Comparison of ENCODE assay signal across 1 cellular context in the genomic region with DNA sequence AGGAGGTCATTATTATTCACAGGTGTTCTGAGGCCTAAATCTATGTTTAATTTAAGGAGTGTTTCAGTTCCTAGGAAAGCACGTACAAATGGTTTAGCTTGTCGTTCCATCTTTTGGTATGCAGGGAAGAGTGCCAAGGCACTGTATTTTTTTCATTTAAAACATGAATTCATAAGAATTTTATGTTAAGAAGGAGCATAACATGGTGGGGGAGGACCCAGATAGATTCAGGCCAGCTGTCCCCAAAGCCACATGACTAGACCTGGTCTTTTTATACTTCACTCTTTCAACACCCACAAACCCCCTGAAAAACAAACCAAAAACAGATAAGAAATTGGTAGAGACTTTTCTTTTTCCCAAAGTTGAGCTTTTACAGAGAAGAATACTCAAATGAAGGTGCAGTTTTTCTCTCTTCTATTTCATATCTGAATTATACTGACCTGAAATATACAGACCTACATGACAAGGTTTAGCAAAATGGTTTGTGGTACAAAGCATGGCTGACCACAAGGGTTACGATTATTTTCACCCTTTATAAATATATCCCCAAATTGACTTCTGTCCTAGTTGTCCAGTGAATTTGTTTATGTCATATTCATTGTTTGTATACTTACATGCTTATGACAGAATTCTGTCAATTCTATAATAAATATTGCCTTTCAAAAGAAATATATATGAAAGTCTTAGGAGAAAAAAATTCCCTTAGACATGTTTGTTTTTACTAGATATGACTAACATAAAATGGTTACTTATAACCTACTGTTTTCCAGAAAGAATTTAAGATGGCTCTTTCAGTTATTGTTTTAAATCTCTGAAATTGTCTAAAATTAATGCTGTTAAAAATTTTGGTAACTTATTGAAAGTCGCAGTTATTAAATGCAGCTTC.
TF ChIP-seq lines count a peak whose summit lies in the region.

No MANE protein-coding gene starts in this region.

TF ChIP-seq in H1, 55 proteins besides CTCF, POLR2A, EP300 and RAD21:
- TF ChIP-seq SUZ12 (IDR thresholded peaks at IDR 0.05; ENCODE audit: low read length) (no peak), SAP30 (IDR thresholded peaks at IDR 0.05; ENCODE audit: insufficient read depth, insufficient replicate concordance, low read length) (no peak), TBP (IDR thresholded peaks at IDR 0.05; ENCODE audit: low read depth, low read length) (no peak), PHF8 (conservative IDR thresholded peaks at IDR 0.05; ENCODE audit: low read depth, low read length) (no peak), BCL11A (IDR thresholded peaks at IDR 0.05; ENCODE audit: low read depth in 2 of 2, low read length in 2 of 2) (no peak), RBBP5 (IDR thresholded peaks at IDR 0.05; ENCODE audit: borderline replicate concordance, low read depth, low read length) (no peak), GABPA (IDR thresholded peaks at IDR 0.05; ENCODE audit: borderline replicate concordance, insufficient read depth, low read length) (no peak), SP4 (IDR thresholded peaks at IDR 0.05; ENCODE audit: low read length) (no peak)
